ENCODE assay signal across 8 cellular contexts in the genomic region with DNA sequence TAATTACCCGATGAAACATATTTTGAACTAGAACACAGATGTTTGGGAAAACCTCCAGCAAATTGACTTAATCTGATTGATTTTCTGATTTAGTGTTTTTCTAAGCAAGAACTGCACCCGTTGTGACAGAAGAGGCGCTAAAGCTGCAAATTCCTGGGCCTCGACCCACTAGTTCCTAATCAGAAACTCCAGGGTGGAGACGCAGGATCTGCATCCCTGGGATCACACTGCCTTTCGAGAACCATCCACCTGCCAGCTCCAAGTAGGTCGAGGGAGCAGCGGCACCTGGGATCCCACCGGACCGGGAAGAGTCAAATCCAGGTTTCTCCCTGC.
DNase-seq lines count a peak whose midpoint lies in the region; ATAC-seq and TF ChIP-seq lines count a peak whose summit lies in the region.

No MANE protein-coding gene starts in this region.

- H3K4me1 ChIP-seq in A673 (ENCODE audit: insufficient read depth, low read length, poor library complexity, severe bottlenecking): peaks cover 5% of the 10 kb centered on the region
- H3K4me1 ChIP-seq in prostate gland (replicated peaks): no peaks in the 10 kb centered on the region

- intact Hi-C loops in A673 (cut with micrococcal nuclease; ENCODE audit: unreplicated experiment) (loop anchor here (5.0 to 10.0 kb wide), 5 partner anchors 80 to 1298 kb away; partner anchors contain the start of genes DNAH11 and SP8), prostate gland (cut with DNase I) (loop anchor here (5.0 kb wide), 1 partner anchor 1305 kb away; no protein-coding TSS in a partner anchor)

- CTCF ChIA-PET in A673 (lab: Charles Lee): interaction anchor here (0.9 kb wide), 1 partner anchor 253 kb away, joined by 3 read pairs; no protein-coding TSS in a partner anchor
- CTCF ChIA-PET in RWPE1 (lab: Yijun Ruan, JAX): interaction anchor here (0.6 to 1.5 kb wide), 12 partner anchors 10 to 478 kb away, joined by 3 to 6 read pairs (median 4); no protein-coding TSS in a partner anchor

- H3K4me3 ChIP-seq in A673 (ENCODE audit: low read depth, low read length, poor library complexity, severe bottlenecking) (peak overlapping the region; percentile 61), foreskin fibroblast (ENCODE audit: low read depth in 1 of 2, low read length in 2 of 2) (peak overlapping the region; percentile 56 to 88), prostate gland (peak overlapping the region; percentile 41 to 50)

- H3K27me3 ChIP-seq in A673 (replicated peaks; ENCODE audit: insufficient read depth, low read depth, low read length, poor library complexity) (peaks cover 24% of the 10 kb centered on the region), prostate gland (replicated peaks; ENCODE audit: insufficient read depth) (no peaks in the 10 kb centered on the region)

- TF ChIP-seq POLR2A in prostate gland (IDR thresholded peaks at IDR 0.05): no peak

- no peaks in the 10 kb centered on the region for H3K36me3 ChIP-seq in A673 (ENCODE audit: insufficient read depth, low read length, poor library complexity, severe bottlenecking)
- H3K36me3 ChIP-seq in prostate gland: no peaks in the 10 kb centered on the region

- H3K9me3 ChIP-seq in A673 (ENCODE audit: low read depth, low read length, poor library complexity, severe bottlenecking) (no peaks in the 10 kb centered on the region), prostate gland (no peaks in the 10 kb centered on the region)

- 8% methylated on average over 10 of the region's 10 CpGs for WGBS in prostate gland

- peak; percentile 22 for ATAC-seq in GM21528 (IDR thresholded peaks at IDR 0.05; ENCODE audit: low FRiP score, unreplicated experiment)
- no peak for ATAC-seq in HG03469 (IDR thresholded peaks at IDR 0.05; ENCODE audit: unreplicated experiment)
- no peak for ATAC-seq in GM18861 (IDR thresholded peaks at IDR 0.05; ENCODE audit: unreplicated experiment)

- TF ChIP-seq CTCF in A673 (conservative IDR thresholded peaks at IDR 0.05; ENCODE audit: low read depth, low read length) (no peak), RWPE1 (conservative IDR thresholded peaks at IDR 0.05; ENCODE audit: low read depth) (no peak), foreskin fibroblast (IDR thresholded peaks at IDR 0.05; ENCODE audit: low read depth, low read length) (no peak), prostate gland (IDR thresholded peaks at IDR 0.05) (no peak)

- no TSS peak for BruUV-seq in A673 (replicated peaks; lab: Mats Ljungman, UMichigan)

- POLR2A ChIA-PET in A673 (lab: Charles Lee; ENCODE audit: low non-redundant PET) (interaction anchor here (0.6 kb wide), 1 partner anchor 219 kb away, joined by 10 read pairs; no protein-coding TSS in a partner anchor), RWPE1 (lab: Yijun Ruan, JAX; ENCODE audit: low non-redundant PET) (no interaction called here)

- DNase-seq in A673 (ENCODE audit: low spot score) (peak; percentile 31), RWPE1 (ENCODE audit: low spot score) (no peak), foreskin fibroblast (peak in 1 of 2 donors; percentile 6), prostate gland (ENCODE audit: low spot score) (no peak), NCI-H526 treated with DMSO at 0.1 percent for 48 hours (lab: John Stamatoyannopoulos, UW) (no peak)

- H3K27ac ChIP-seq in A673 (ENCODE audit: low read depth, low read length, poor library complexity, severe bottlenecking): no peak overlapping the region
- H3K27ac ChIP-seq in RWPE1: peak overlapping the region; percentile 69
- H3K27ac ChIP-seq in prostate gland: peak overlapping the region; percentile 88 to 93
